In the genomic region with DNA sequence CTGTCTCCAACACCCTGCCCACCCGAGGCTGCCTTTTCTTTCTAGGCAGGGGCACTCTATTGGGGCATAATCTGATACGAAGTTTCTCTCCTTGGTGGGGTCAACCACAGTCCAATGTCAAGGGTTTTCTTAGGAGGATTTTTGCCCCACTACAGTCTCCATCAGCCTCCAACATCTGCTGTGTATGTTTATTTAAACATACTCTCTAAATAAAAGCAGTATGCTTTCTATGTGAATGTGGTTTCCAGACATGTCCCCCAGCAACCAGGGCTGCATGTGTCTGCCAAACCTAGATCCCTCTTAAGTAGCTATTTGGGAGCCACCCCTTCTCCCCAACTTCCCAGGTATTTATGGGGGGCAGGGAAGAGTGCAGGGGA, we compare ENCODE assay signal across 14 cellular contexts.
DNase-seq lines count a peak whose midpoint lies in the region; ATAC-seq and TF ChIP-seq lines count a peak whose summit lies in the region.
"Had no signal": no experiment of that assay in that cellular context is flagged by ENCODE, and none has a peak within 500 bp of the region (broad histone marks: within the 10 kb centered on the region; RNA-seq: fewer than 3 reads in every experiment).

No MANE protein-coding gene starts in this region.

- peaks cover 28% of the 10 kb centered on the region for H3K4me1 ChIP-seq in mammary epithelial cell (ENCODE audit: insufficient read depth, low read length)
- H3K4me1 ChIP-seq in mesendoderm (ENCODE audit: control insufficient read depth, low read depth, low read length), result no peaks in the 10 kb centered on the region
- peaks cover 17 to 30% of the 10 kb centered on the region in 2 donors for H3K4me1 ChIP-seq in thoracic aorta (ENCODE audit: control insufficient read depth in 1 of 2, low read depth in 2 of 2)
- peaks cover 11 to 17% of the 10 kb centered on the region in 2 donors for H3K4me1 ChIP-seq in adrenal gland (replicated peaks in 1 of 2)
- H3K4me1 ChIP-seq: Caco-2 had no signal

- TF ChIP-seq CTCF in mammary epithelial cell (conservative IDR thresholded peaks at IDR 0.05 in 1 of 2, IDR thresholded peaks at IDR 0.05 in 1 of 2; ENCODE audit: extremely low read depth in 1 of 2, insufficient read depth in 1 of 2, low read depth in 1 of 2, low read length in 2 of 2) (no peak), thoracic aorta (IDR thresholded peaks at IDR 0.05) (no peak), adrenal gland (IDR thresholded peaks at IDR 0.05) (no peak)

- peak overlapping the region; percentile 81 for H2AFZ ChIP-seq in mammary epithelial cell (ENCODE audit: low read depth, low read length)

- H3K36me3 ChIP-seq in mammary epithelial cell (ENCODE audit: insufficient read depth, low read length) (no peaks in the 10 kb centered on the region), mesendoderm (ENCODE audit: control insufficient read depth, insufficient read depth, low read length) (no peaks in the 10 kb centered on the region), thoracic aorta (no peaks in the 10 kb centered on the region), adrenal gland (replicated peaks in 1 of 2) (no peaks in the 10 kb centered on the region)

- H3K79me1 ChIP-seq in mesendoderm (ENCODE audit: low read length), result no peaks in the 10 kb centered on the region

- CTCF ChIA-PET in mammary epithelial cell (lab: Charles Lee; ENCODE audit: low non-redundant PET), result no interaction called here

- H3K18ac ChIP-seq in mesendoderm (ENCODE audit: low read length), result no peak overlapping the region

- no peaks in the 10 kb centered on the region for H4K20me1 ChIP-seq in mammary epithelial cell (ENCODE audit: insufficient read depth, low read length)

- no peak for ATAC-seq in thoracic aorta (ENCODE audit: insufficient number of reproducible peaks, low FRiP score, low read depth)

- no peak overlapping the region for H2BK120ac ChIP-seq in mesendoderm (ENCODE audit: low read depth, low read length)

- in situ Hi-C loops in mammary epithelial cell (cut with MboI; ENCODE audit: low sequenced_read_pairs in 2 of 2), result loop anchor here in 1 of 2 donors (10.0 kb wide), 1 partner anchor 463 kb away; no protein-coding TSS in a partner anchor

- H3K4me3 ChIP-seq in mammary epithelial cell (replicated peaks in 1 of 3; ENCODE audit: insufficient read depth in 1 of 3, low read depth in 2 of 3, low read length in 3 of 3) (no peak overlapping the region), mesendoderm (ENCODE audit: low read length) (no peak overlapping the region), thoracic aorta (peak overlapping the region; percentile 55), adrenal gland (peak overlapping the region in 1 of 4 donors; percentile 0)
- H3K4me3 ChIP-seq: mucosa of descending colon had no signal

- H3K23ac ChIP-seq in mesendoderm (ENCODE audit: low read length), result peak overlapping the region; percentile 48

- no peak overlapping the region for H4K8ac ChIP-seq in mesendoderm (ENCODE audit: low read depth, low read length)

- no peak overlapping the region for H3K56ac ChIP-seq in mesendoderm (ENCODE audit: low read length)

- H3K9ac ChIP-seq in mammary epithelial cell (ENCODE audit: insufficient read depth, low read length) (no peak overlapping the region), mesendoderm (ENCODE audit: low read length) (no peak overlapping the region)

- H4K5ac ChIP-seq in mesendoderm (ENCODE audit: low read length), result no peak overlapping the region

- 34% methylated on average over 2 of the region's 2 CpGs for WGBS in mammary epithelial cell (ENCODE audit: low coverage, missing lambda C conversion rate)
- WGBS in mesendoderm (ENCODE audit: extremely low coverage, insufficient coverage, low lambda C conversion rate), result no CpG with 5 or more reads among the region's 2 CpGs
- 30 to 48% (median 38%) methylated on average over 2 of the region's 2 CpGs for WGBS in adrenal gland, 4 donors

- H2BK5ac ChIP-seq in mesendoderm (ENCODE audit: low read length), result no peak overlapping the region

- H3K4me2 ChIP-seq in mammary epithelial cell (ENCODE audit: insufficient read depth, low read depth, low read length) (peak overlapping the region; percentile 74), mesendoderm (ENCODE audit: low read length) (no peak overlapping the region)

- H3K79me2 ChIP-seq in mammary epithelial cell (ENCODE audit: insufficient read depth, low read length) (no peaks in the 10 kb centered on the region), mesendoderm (ENCODE audit: control insufficient read depth, insufficient read depth, low read length) (no peaks in the 10 kb centered on the region)

- H2BK15ac ChIP-seq in mesendoderm (replicated peaks; ENCODE audit: low read depth), result no peak overlapping the region

- H3K27me3 ChIP-seq in mammary epithelial cell (ENCODE audit: insufficient read depth, low read length) (no peaks in the 10 kb centered on the region), mesendoderm (ENCODE audit: insufficient read depth, low read length, poor library complexity) (no peaks in the 10 kb centered on the region), thoracic aorta (replicated peaks; ENCODE audit: insufficient read depth) (no peaks in the 10 kb centered on the region), adrenal gland (no peaks in the 10 kb centered on the region)

- intact Hi-C loops in mammary epithelial cell (cut with micrococcal nuclease) (loop anchor here (1.0 to 5.0 kb wide), 4 partner anchors 75 to 524 kb away; a partner anchor contains a TSS), adrenal gland (cut with DNase I) (loop anchor here in 1 of 2 donors (10.0 kb wide), 1 partner anchor 137 kb away; no protein-coding TSS in a partner anchor)

- TF ChIP-seq POLR2A in adrenal gland (IDR thresholded peaks at IDR 0.05), result no peak

- peak overlapping the region; percentile 67 for H3K27ac ChIP-seq in mammary epithelial cell (ENCODE audit: insufficient read depth, low read depth, low read length)
- no peak overlapping the region for H3K27ac ChIP-seq in mesendoderm (ENCODE audit: low read depth, low read length)
- H3K27ac ChIP-seq in thoracic aorta, result peak overlapping the region in 1 of 2 donors; percentile 23
- H3K27ac ChIP-seq in adrenal gland, result peak overlapping the region in 2 of 5 donors; percentile 10 to 38
- H3K27ac ChIP-seq: HL-60 had no signal

- peak; percentile 8 for DNase-seq in NCI-H1092 treated with DMSO at 0.1 percent for 48 hours (lab: John Stamatoyannopoulos, UW)
- DNase-seq in NCI-H1092 (lab: John Stamatoyannopoulos, UW), result no peak
- no peak for DNase-seq in mammary epithelial cell
- no peak for DNase-seq in mesendoderm
- DNase-seq in thoracic aorta (ENCODE audit: low spot score), result no peak
- no peak for DNase-seq in NCI-H345 (lab: John Stamatoyannopoulos, UW)
- DNase-seq in adrenal gland, result no peak
- DNase-seq in cortex of kidney (lab: John Stamatoyannopoulos, UW), result no peak
- DNase-seq: activated CD4-positive, alpha-beta T cell treated with anti-CD3 and anti-CD28 coated beads for 4 hours; Caco-2; hippocampal formation; T-helper 1 cell had no signal

- dilution Hi-C loops in mammary epithelial cell (cut with HindIII; ENCODE audit: low sequenced_read_pairs), result no loop called here

- no peak overlapping the region for H2AK5ac ChIP-seq in mesendoderm (ENCODE audit: low read length)

- no TSS peak for BruUV-seq in mammary epithelial cell (replicated peaks; lab: Mats Ljungman, UMichigan)

- no peaks in the 10 kb centered on the region for H3K9me3 ChIP-seq in mammary epithelial cell (replicated peaks; ENCODE audit: insufficient read depth, low read length)
- no peaks in the 10 kb centered on the region for H3K9me3 ChIP-seq in thoracic aorta
- H3K9me3 ChIP-seq in adrenal gland (replicated peaks in 1 of 3), result no peaks in the 10 kb centered on the region
- H3K9me3 ChIP-seq: Caco-2, mucosa of descending colon had no signal

- no peak overlapping the region for H3K4ac ChIP-seq in mesendoderm (ENCODE audit: low read depth, low read length)
